In genomic region chr2:181036848-181037603, GRCh38 we compare ENCODE assay signal across 9 cellular contexts. TPM values are rescaled to one million over a fixed set of nuclear protein-coding genes. Genes with fewer than 3 reads are reported as not detected.
A peak's percentile ranks its signal among the peaks of the same experiment; 100 is the strongest.
DNase-seq lines count a peak whose midpoint lies in the region; ATAC-seq and TF ChIP-seq lines count a peak whose summit lies in the region.
"Had no signal": no experiment of that assay in that cellular context is flagged by ENCODE, and none has a peak within 500 bp of the region (broad histone marks: within the 10 kb centered on the region; RNA-seq: fewer than 3 reads in every experiment).

No MANE protein-coding gene starts in this region.

- in situ Hi-C loops in KBM-7 (cut with MboI; ENCODE audit: low pct_unique_long_range_greater_than_20kb, low sequenced_read_pairs), result no loop called here

- DNase-seq in HCT116 (ENCODE audit: low read depth, low spot score) (no peak), RWPE1 (ENCODE audit: low spot score) (peak; percentile 28), kidney tubule cell (ENCODE audit: low spot score) (peak; percentile 27), uterus (no peak), KBM-7 (no peak)
- no peak for DNase-seq in stimulated activated CD4-positive, alpha-beta T cell treated with anti-CD3 and anti-CD28 coated beads, Interleukin-4, amount 100 ng/mL, for 4 hours

- intact Hi-C loops in HCT116 (cut with micrococcal nuclease) (no loop called here), uterus (cut with DNase I; ENCODE audit: low total_unique reads) (no loop called here)

- RAD21 ChIA-PET in HCT116 (lab: Charles Lee; ENCODE audit: low non-redundant PET in 1 of 2, low total read pairs in 2 of 2, uncharacterized antibody in 2 of 2, unreplicated experiment in 2 of 2), result interaction anchor here in 1 of 2 experiments (1.2 kb wide), 1 partner anchor 517 kb away, joined by 3 read pairs; no protein-coding TSS in a partner anchor

- no peaks in the 10 kb centered on the region for H4K20me1 ChIP-seq in HCT116 (ENCODE audit: insufficient read depth)

- peak; percentile 63 for ATAC-seq in GM18517 (IDR thresholded peaks at IDR 0.05; ENCODE audit: unreplicated experiment)
- ATAC-seq in HCT116, result 0 out of 2 replicates have a peak, but pooled peaks have one; percentile 32
- ATAC-seq in HG03025 (IDR thresholded peaks at IDR 0.05; ENCODE audit: low FRiP score, unreplicated experiment), result no peak

- H3K79me2 ChIP-seq in HCT116 (ENCODE audit: insufficient read depth, low read length), result peaks cover 56% of the 10 kb centered on the region

- TF ChIP-seq POLR2A in HCT116 (IDR thresholded peaks at IDR 0.05; ENCODE audit: borderline replicate concordance, extremely low read depth, insufficient read depth, insufficient read length) (no peak), uterus (IDR thresholded peaks at IDR 0.05) (no peak)

- H3K4me1 ChIP-seq in HCT116 (ENCODE audit: control insufficient read depth in 1 of 2, insufficient read depth in 2 of 2, low read length in 2 of 2) (peaks cover 0 to 6% of the 10 kb centered on the region in 2 experiments; a peak in 2 of 4 replicates), uterus (no peaks in the 10 kb centered on the region)

- H3K9me3 ChIP-seq in HCT116 (ENCODE audit: control insufficient read depth in 1 of 2, insufficient read depth in 1 of 2, low read depth in 1 of 2, low read length in 2 of 2), result no peaks in the 10 kb centered on the region
- H3K9me3 ChIP-seq in uterus, result no peaks in the 10 kb centered on the region

- H3K4me3 ChIP-seq in HCT116 (replicated peaks in 1 of 2; ENCODE audit: low read depth in 1 of 2, low read length in 2 of 2) (no peak overlapping the region), uterus (no peak overlapping the region)

- CTCF ChIA-PET in HCT116 (lab: Charles Lee), result no interaction called here
- CTCF ChIA-PET in RWPE1 (lab: Yijun Ruan, JAX), result interaction anchor here (0.8 to 0.9 kb wide), 2 partner anchors 22 to 1023 kb away, joined by 3 read pairs; no protein-coding TSS in a partner anchor

- no peak overlapping the region for H2AFZ ChIP-seq in HCT116 (ENCODE audit: low read depth, low read length, poor library complexity, severe bottlenecking)

- no TSS peak for BruUV-seq in HCT116 (replicated peaks; lab: Mats Ljungman, UMichigan)

- no peak overlapping the region for H3K9ac ChIP-seq in HCT116 (ENCODE audit: low read length)

- no peak overlapping the region for H3K27ac ChIP-seq in HCT116 (ENCODE audit: low read depth, low read length)
- H3K27ac ChIP-seq in RWPE1, result no peak overlapping the region
- H3K27ac ChIP-seq in uterus, result no peak overlapping the region
- H3K27ac ChIP-seq: VCaP had no signal

- no peaks in the 10 kb centered on the region for H3K9me2 ChIP-seq in HCT116 (ENCODE audit: insufficient read depth)

- TF ChIP-seq RAD21 in HCT116 (IDR thresholded peaks at IDR 0.05; ENCODE audit: low read depth), result no peak

- H3K36me3 ChIP-seq in HCT116 (ENCODE audit: control insufficient read depth in 1 of 2, insufficient read depth in 2 of 2, low read length in 2 of 2) (no peaks in the 10 kb centered on the region), uterus (no peaks in the 10 kb centered on the region)

- TF ChIP-seq CTCF in HCT116 (IDR thresholded peaks at IDR 0.05 in 2 of 3, conservative IDR thresholded peaks at IDR 0.05 in 1 of 3; ENCODE audit: borderline replicate concordance in 1 of 3, insufficient read depth in 1 of 3, low read depth in 2 of 3, low read length in 2 of 3) (no peak), RWPE1 (conservative IDR thresholded peaks at IDR 0.05; ENCODE audit: low read depth) (no peak), uterus (IDR thresholded peaks at IDR 0.05) (no peak)

- POLR2A ChIA-PET in HCT116 (lab: Charles Lee), result no interaction called here
- POLR2A ChIA-PET in RWPE1 (lab: Yijun Ruan, JAX; ENCODE audit: low non-redundant PET), result no interaction called here

- no peak overlapping the region for H3K4me2 ChIP-seq in HCT116 (ENCODE audit: low read length)

- no peaks in the 10 kb centered on the region for H3K27me3 ChIP-seq in HCT116 (ENCODE audit: insufficient read depth, low read length)
- no peaks in the 10 kb centered on the region for H3K27me3 ChIP-seq in uterus

TF ChIP-seq in HCT116, 20 proteins besides CTCF, POLR2A, EP300 and RAD21:
- TF ChIP-seq MAX (IDR thresholded peaks at IDR 0.05) (no peak), ZNF274 (IDR thresholded peaks at IDR 0.05; ENCODE audit: low read depth, low read length) (no peak), ZFX (IDR thresholded peaks at IDR 0.05) (no peak), ZBTB33 (IDR thresholded peaks at IDR 0.05; ENCODE audit: extremely low read depth, insufficient replicate concordance, low read length) (no peak), CBX3 (IDR thresholded peaks at IDR 0.05; ENCODE audit: low read depth) (no peak), EZH2 (IDR thresholded peaks at IDR 0.05) (no peak), ELF1 (IDR thresholded peaks at IDR 0.05; ENCODE audit: borderline replicate concordance, low read depth) (no peak), YY1 (IDR thresholded peaks at IDR 0.05; ENCODE audit: extremely low read depth, insufficient replicate concordance, low read depth, low read length) (no peak), POLR2AphosphoS5 (IDR thresholded peaks at IDR 0.05; ENCODE audit: low read depth, low read length) (no peak), CEBPB (IDR thresholded peaks at IDR 0.05; ENCODE audit: low read depth) (no peak), TCF7L2 (IDR thresholded peaks at IDR 0.05; ENCODE audit: borderline replicate concordance, extremely low read depth, insufficient read depth, insufficient read length) (no peak), ATF3 (IDR thresholded peaks at IDR 0.05) (no peak), SIN3A (IDR thresholded peaks at IDR 0.05; ENCODE audit: low read depth) (no peak), JUND (IDR thresholded peaks at IDR 0.05) (no peak), EZH2phosphoT487 (IDR thresholded peaks at IDR 0.05; ENCODE audit: borderline replicate concordance) (no peak), EGR1 (IDR thresholded peaks at IDR 0.05; ENCODE audit: low read depth) (no peak), SRF (IDR thresholded peaks at IDR 0.05; ENCODE audit: low read depth) (no peak), FOSL1 (IDR thresholded peaks at IDR 0.05; ENCODE audit: low read depth) (no peak), REST (IDR thresholded peaks at IDR 0.05; ENCODE audit: low read depth) (no peak)

RNA-seq across cellular contexts. Expression of gene UBE2E3, which starts 56.6 kb away (rescaled TPM):
- 64.2 TPM for total RNA-seq in HCT116 (2021; ENCODE audit: unreplicated experiment)
- 38.2 and 59.6 TPM in 2 replicates for polyA plus RNA-seq in HCT116 (2012)
- total RNA-seq in uterus, result 100 to 1,000 TPM in 1 of 4 donors, 10 to 100 TPM in 3; 29.2 to 200 (median 44.9) TPM

Comparison
In these comparisons a context has a peak if more than half of its experiments do, and no peak if none do; other contexts are left out.
1. DNase-seq: peak in RWPE1 (single experiment) and kidney tubule cell (single experiment); none in HCT116 (single experiment), uterus (0 of 2), KBM-7 (single experiment) and stimulated activated CD4-positive, alpha-beta T cell treated with anti-CD3 and anti-CD28 coated beads, Interleukin-4, amount 100 ng/mL, for 4 hours (0 of 2).